11 cellular contexts compared by ENCODE assay signal in the genomic region with DNA sequence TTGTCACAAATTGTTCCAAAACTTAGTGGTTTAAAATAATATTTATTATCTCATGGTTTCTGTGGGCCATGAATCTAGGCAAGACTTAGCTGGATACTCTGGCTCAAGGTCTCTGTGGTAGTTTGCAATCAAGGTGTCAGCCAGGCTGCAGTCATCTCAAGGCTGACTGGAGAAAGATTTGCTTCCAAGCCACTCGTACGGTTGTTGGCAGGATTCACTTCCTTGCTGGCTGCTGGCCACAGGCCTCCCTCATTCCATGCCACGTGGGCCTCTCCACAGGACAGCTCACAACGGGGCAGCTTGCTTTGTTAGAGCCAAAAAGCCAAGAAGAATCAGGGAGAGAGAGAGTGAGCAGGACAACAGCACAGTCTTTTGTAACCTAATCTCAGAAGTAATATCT.
DNase-seq lines count a peak whose midpoint lies in the region; ATAC-seq and TF ChIP-seq lines count a peak whose summit lies in the region.
"Had no signal": no experiment of that assay in that cellular context is flagged by ENCODE, and none has a peak within 500 bp of the region (broad histone marks: within the 10 kb centered on the region; RNA-seq: fewer than 3 reads in every experiment).

No MANE protein-coding gene starts in this region.

- TF ChIP-seq RAD21 in HCT116 (IDR thresholded peaks at IDR 0.05; ENCODE audit: low read depth) = 0 out of 2 replicates have a peak, but pooled peaks have one; percentile 6

- TF ChIP-seq CTCF in HCT116 (IDR thresholded peaks at IDR 0.05 in 2 of 3, conservative IDR thresholded peaks at IDR 0.05 in 1 of 3; ENCODE audit: borderline replicate concordance in 1 of 3, insufficient read depth in 1 of 3, low read depth in 2 of 3, low read length in 2 of 3) = no peak
- TF ChIP-seq CTCF in astrocyte of the cerebellum (IDR thresholded peaks at IDR 0.05; ENCODE audit: low read depth, low read length, missing control alignments) = no peak
- no peak for TF ChIP-seq CTCF in thoracic aorta (IDR thresholded peaks at IDR 0.05)
- no peak for TF ChIP-seq CTCF in GM10266 (IDR thresholded peaks at IDR 0.05; ENCODE audit: control insufficient read depth, insufficient read depth, low read depth, missing control alignments)

- no peaks in the 10 kb centered on the region for H3K36me3 Mint-ChIP-seq in stimulated activated memory B cell treated with anti-CD40 and anti-IgM and Interleukin-4, amounts not matched to agents 10 μg/mL and 1 μg/mL and 100 μg/mL, for 72 hours

- RAD21 ChIA-PET in HCT116 (lab: Charles Lee; ENCODE audit: low non-redundant PET in 1 of 2, low total read pairs in 2 of 2, uncharacterized antibody in 2 of 2, unreplicated experiment in 2 of 2) = no interaction called here

- H3K4me1 ChIP-seq in HCT116 (ENCODE audit: control insufficient read depth in 1 of 2, insufficient read depth in 2 of 2, low read length in 2 of 2) (peaks cover 10 to 19% of the 10 kb centered on the region in 2 experiments; a peak in 3 of 4 replicates), thoracic aorta (ENCODE audit: control insufficient read depth in 1 of 2, low read depth in 2 of 2) (peaks cover 0 to 5% of the 10 kb centered on the region in 2 donors)
- H3K4me1 ChIP-seq: prostate gland had no signal

- ATAC-seq in HCT116 = peak; percentile 73
- peak; percentile 73 for ATAC-seq in thoracic aorta (ENCODE audit: insufficient number of reproducible peaks, low FRiP score, low read depth)
- no peak for ATAC-seq in HG03565 (IDR thresholded peaks at IDR 0.05; ENCODE audit: unreplicated experiment)
- ATAC-seq in stimulated activated memory B cell treated with anti-CD40 and anti-IgM and Interleukin-4, amounts not matched to agents 10 μg/mL and 1 μg/mL and 100 μg/mL, for 72 hours = no peak
- no peak for ATAC-seq in HG03354 (IDR thresholded peaks at IDR 0.05; ENCODE audit: poor library complexity, severe bottlenecking, unreplicated experiment)
- ATAC-seq: activated CD8-positive, alpha-beta T cell treated with anti-CD3 and anti-CD28 coated beads for 36 hours had no signal

- no peaks in the 10 kb centered on the region for H3K9me3 ChIP-seq in HCT116 (ENCODE audit: control insufficient read depth in 1 of 2, insufficient read depth in 1 of 2, low read depth in 1 of 2, low read length in 2 of 2)
- H3K9me3 ChIP-seq in thoracic aorta = no peaks in the 10 kb centered on the region
- H3K9me3 ChIP-seq: prostate gland had no signal

- peaks cover 9% of the 10 kb centered on the region for H3K27me3 Mint-ChIP-seq in stimulated activated memory B cell treated with anti-CD40 and anti-IgM and Interleukin-4, amounts not matched to agents 10 μg/mL and 1 μg/mL and 100 μg/mL, for 72 hours

- no peaks in the 10 kb centered on the region for H3K36me3 ChIP-seq in HCT116 (ENCODE audit: control insufficient read depth in 1 of 2, insufficient read depth in 2 of 2, low read length in 2 of 2)
- H3K36me3 ChIP-seq in thoracic aorta = no peaks in the 10 kb centered on the region
- H3K36me3 ChIP-seq: prostate gland had no signal

- CTCF ChIA-PET in HCT116 (lab: Charles Lee) = no interaction called here

- DNase-seq in HCT116 (ENCODE audit: low read depth, low spot score) (no peak), astrocyte of the cerebellum (ENCODE audit: low read depth) (peak; percentile 88), iPS-NIHi11 (ENCODE audit: low spot score) (peak; percentile 35), thoracic aorta (ENCODE audit: low spot score) (no peak), GM10266 (ENCODE audit: extremely low spot score) (no peak)
- DNase-seq: activated CD8-positive, alpha-beta T cell treated with anti-CD3 and anti-CD28 coated beads for 36 hours; NCI-H524 treated with DMSO at 0.1 percent for 48 hours had no signal

- no peaks in the 10 kb centered on the region for H3K9me3 Mint-ChIP-seq in stimulated activated memory B cell treated with anti-CD40 and anti-IgM and Interleukin-4, amounts not matched to agents 10 μg/mL and 1 μg/mL and 100 μg/mL, for 72 hours
- H3K9me3 Mint-ChIP-seq: activated CD8-positive, alpha-beta T cell treated with anti-CD3 and anti-CD28 coated beads for 36 hours had no signal

- no peaks in the 10 kb centered on the region for H3K9me2 ChIP-seq in HCT116 (ENCODE audit: insufficient read depth)

- H4K20me1 ChIP-seq in HCT116 (ENCODE audit: insufficient read depth) = no peaks in the 10 kb centered on the region

- peak overlapping the region; percentile 18; the same call in 1 of the 2 replicates for H3K9ac ChIP-seq in HCT116 (ENCODE audit: low read length)

- POLR2A ChIA-PET in HCT116 (lab: Charles Lee) = no interaction called here

- no peak overlapping the region for H3K27ac ChIP-seq in HCT116 (ENCODE audit: low read depth, low read length)
- no peak overlapping the region for H3K27ac ChIP-seq in thoracic aorta
- H3K27ac ChIP-seq: prostate gland had no signal

- in situ Hi-C loops in astrocyte of the cerebellum (cut with HindIII; ENCODE audit: low sequenced_read_pairs) = no loop called here

- no peak overlapping the region for H2AFZ ChIP-seq in HCT116 (ENCODE audit: low read depth, low read length, poor library complexity, severe bottlenecking)

- peak overlapping the region; percentile 39 for H3K4me2 ChIP-seq in HCT116 (ENCODE audit: low read length)

- BruUV-seq in HCT116 (replicated peaks; lab: Mats Ljungman, UMichigan) = no TSS peak

- intact Hi-C loops in HCT116 (cut with micrococcal nuclease) = no loop called here

- H3K79me2 ChIP-seq in HCT116 (ENCODE audit: insufficient read depth, low read length) = peaks cover 35% of the 10 kb centered on the region

- H3K27me3 ChIP-seq in HCT116 (ENCODE audit: insufficient read depth, low read length) = no peaks in the 10 kb centered on the region
- H3K27me3 ChIP-seq in thoracic aorta (replicated peaks; ENCODE audit: insufficient read depth) = no peaks in the 10 kb centered on the region

- no peaks in the 10 kb centered on the region for H3K4me1 Mint-ChIP-seq in stimulated activated memory B cell treated with anti-CD40 and anti-IgM and Interleukin-4, amounts not matched to agents 10 μg/mL and 1 μg/mL and 100 μg/mL, for 72 hours

- H3K4me3 ChIP-seq in HCT116 (replicated peaks in 1 of 2; ENCODE audit: low read depth in 1 of 2, low read length in 2 of 2) = no peak overlapping the region
- no peak overlapping the region for H3K4me3 ChIP-seq in astrocyte of the cerebellum (ENCODE audit: low read depth, low read length)
- no peak overlapping the region for H3K4me3 ChIP-seq in thoracic aorta
- H3K4me3 ChIP-seq: prostate gland had no signal

- H3K27ac Mint-ChIP-seq in stimulated activated memory B cell treated with anti-CD40 and anti-IgM and Interleukin-4, amounts not matched to agents 10 μg/mL and 1 μg/mL and 100 μg/mL, for 72 hours = no peak overlapping the region
- H3K27ac Mint-ChIP-seq: activated CD8-positive, alpha-beta T cell treated with anti-CD3 and anti-CD28 coated beads for 36 hours had no signal

- no peak overlapping the region for H3K4me3 Mint-ChIP-seq in stimulated activated memory B cell treated with anti-CD40 and anti-IgM and Interleukin-4, amounts not matched to agents 10 μg/mL and 1 μg/mL and 100 μg/mL, for 72 hours
- H3K4me3 Mint-ChIP-seq: activated CD8-positive, alpha-beta T cell treated with anti-CD3 and anti-CD28 coated beads for 36 hours had no signal

- TF ChIP-seq POLR2A in HCT116 (IDR thresholded peaks at IDR 0.05; ENCODE audit: borderline replicate concordance, extremely low read depth, insufficient read depth, insufficient read length) = no peak

TF ChIP-seq in HCT116, 20 proteins besides CTCF, POLR2A, EP300 and RAD21:
- no peak for TF ChIP-seq ZNF274 (IDR thresholded peaks at IDR 0.05; ENCODE audit: low read depth, low read length)
- TF ChIP-seq TCF7L2 (IDR thresholded peaks at IDR 0.05; ENCODE audit: borderline replicate concordance, extremely low read depth, insufficient read depth, insufficient read length) = no peak
- 0 out of 2 replicates have a peak, but pooled peaks have one; percentile 47 for TF ChIP-seq CBX3 (IDR thresholded peaks at IDR 0.05; ENCODE audit: low read depth)
- no peak for TF ChIP-seq SP1 (IDR thresholded peaks at IDR 0.05; ENCODE audit: low read depth)
- no peak for TF ChIP-seq JUND (IDR thresholded peaks at IDR 0.05)
- no peak for TF ChIP-seq CEBPB (IDR thresholded peaks at IDR 0.05; ENCODE audit: low read depth)
- peak; percentile 77 for TF ChIP-seq MAX (IDR thresholded peaks at IDR 0.05)
- peak; percentile 15; the same call in 1 of the 2 replicates for TF ChIP-seq ELF1 (IDR thresholded peaks at IDR 0.05; ENCODE audit: borderline replicate concordance, low read depth)
- no peak for TF ChIP-seq ZBTB33 (IDR thresholded peaks at IDR 0.05; ENCODE audit: extremely low read depth, insufficient replicate concordance, low read length)

Comparison
In these comparisons a context has a peak if more than half of its experiments do, and no peak if none do; other contexts are left out.
1. ATAC-seq: peak in HCT116 (single experiment) and thoracic aorta (single experiment); none in HG03565 (single experiment), stimulated activated memory B cell treated with anti-CD40 and anti-IgM and Interleukin-4, amounts not matched to agents 10 μg/mL and 1 μg/mL and 100 μg/mL, for 72 hours (single experiment) and HG03354 (single experiment).
2. DNase-seq: peak in astrocyte of the cerebellum (single experiment) and iPS-NIHi11 (single experiment); none in HCT116 (single experiment), thoracic aorta (single experiment) and GM10266 (single experiment).